ENCODE assay signal across 17 cellular contexts in the genomic region with DNA sequence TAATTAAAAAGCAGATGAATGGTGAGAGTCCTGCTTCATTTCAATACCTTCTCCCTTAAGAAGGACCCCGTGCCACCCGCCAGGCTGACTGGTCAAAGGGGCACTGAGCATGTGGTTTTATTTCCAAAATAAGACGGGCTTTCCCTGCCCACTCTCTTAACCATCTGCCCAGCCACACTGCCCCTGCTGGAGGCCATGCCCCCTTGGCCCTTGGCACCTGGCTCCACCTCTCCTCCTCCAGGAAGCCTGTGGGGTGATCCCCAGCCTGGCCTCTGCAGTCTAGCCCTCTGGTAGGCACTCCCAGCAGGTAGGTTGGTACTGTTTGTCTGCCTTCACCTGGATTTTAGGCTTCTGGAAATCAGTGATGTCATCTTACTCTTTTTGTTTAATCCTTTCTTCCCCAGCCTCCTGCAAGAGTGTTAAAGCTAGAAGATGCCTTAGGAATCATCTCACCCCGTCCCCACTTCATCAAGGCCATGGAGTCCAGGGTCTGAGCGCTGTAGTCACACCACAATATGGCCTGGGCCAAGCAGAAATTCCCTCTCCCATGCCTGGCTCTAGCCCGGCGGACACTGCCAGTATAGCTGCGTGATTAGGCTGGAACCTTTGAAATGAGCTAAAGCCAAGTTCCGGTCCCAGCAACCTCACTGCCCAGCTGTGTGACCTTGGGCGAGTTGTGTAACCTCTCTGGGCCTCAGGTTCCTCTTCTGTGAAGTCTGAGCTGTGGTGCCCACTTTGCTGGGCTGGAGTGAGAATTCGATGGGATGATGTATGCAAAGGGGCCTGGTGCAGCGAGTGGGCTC.
A peak's percentile ranks its signal among the peaks of the same experiment; 100 is the strongest.
DNase-seq lines count a peak whose midpoint lies in the region; ATAC-seq and TF ChIP-seq lines count a peak whose summit lies in the region.
"Had no signal": no experiment of that assay in that cellular context is flagged by ENCODE, and none has a peak within 500 bp of the region (broad histone marks: within the 10 kb centered on the region; RNA-seq: fewer than 3 reads in every experiment).

No MANE protein-coding gene starts in this region.

- ATAC-seq in left cardiac atrium: no peak
- ATAC-seq in HG02571 (IDR thresholded peaks at IDR 0.05; ENCODE audit: unreplicated experiment): no peak
- ATAC-seq in GM18861 (IDR thresholded peaks at IDR 0.05; ENCODE audit: unreplicated experiment): no peak
- ATAC-seq: activated CD8-positive, alpha-beta T cell treated with anti-CD3 and anti-CD28 coated beads for 36 hours had no signal

- peaks cover 78% of the 10 kb centered on the region for H3K4me1 Mint-ChIP-seq in neural crest cell
- H3K4me1 Mint-ChIP-seq: CD8-positive, alpha-beta memory T cell had no signal

- H3K9me3 Mint-ChIP-seq in neural crest cell: no peaks in the 10 kb centered on the region
- H3K9me3 Mint-ChIP-seq: activated CD8-positive, alpha-beta T cell treated with anti-CD3 and anti-CD28 coated beads for 36 hours; CD8-positive, alpha-beta memory T cell had no signal

- no peak overlapping the region for H3K27ac Mint-ChIP-seq in neural crest cell (ENCODE audit: unreplicated experiment)
- H3K27ac Mint-ChIP-seq: activated CD8-positive, alpha-beta T cell treated with anti-CD3 and anti-CD28 coated beads for 36 hours had no signal

- TF ChIP-seq CTCF in cardiac muscle cell (IDR thresholded peaks at IDR 0.05; ENCODE audit: low read depth, low read length): no peak
- no peak for TF ChIP-seq CTCF in neural crest cell (conservative IDR thresholded peaks at IDR 0.05)

- H3K27me3 ChIP-seq in cardiac muscle cell (no peaks in the 10 kb centered on the region), duodenal mucosa (ENCODE audit: control insufficient read depth in 1 of 2, insufficient read depth in 2 of 2, low read length in 2 of 2) (no peaks in the 10 kb centered on the region)

- H3K4me1 ChIP-seq in cardiac muscle cell (ENCODE audit: low read depth) (peaks cover 72% of the 10 kb centered on the region), duodenal mucosa (ENCODE audit: control insufficient read depth in 1 of 2, insufficient read depth in 2 of 2, low read length in 2 of 2) (peaks cover 65 to 73% of the 10 kb centered on the region in 2 donors)

- no peaks in the 10 kb centered on the region for H3K27me3 Mint-ChIP-seq in neural crest cell (ENCODE audit: low read depth)
- H3K27me3 Mint-ChIP-seq: activated CD8-positive, alpha-beta T cell treated with anti-CD3 and anti-CD28 coated beads for 36 hours; CD8-positive, alpha-beta memory T cell had no signal

- no peak overlapping the region for H3K9ac ChIP-seq in duodenal mucosa (ENCODE audit: low read depth in 1 of 2, low read length in 2 of 2)

- no peaks in the 10 kb centered on the region for H3K36me3 Mint-ChIP-seq in neural crest cell (ENCODE audit: low read depth)

- peak overlapping the region; percentile 95 for H3K27ac ChIP-seq in cardiac muscle cell
- H3K27ac ChIP-seq in duodenal mucosa (ENCODE audit: low read depth, low read length): peak overlapping the region; percentile 37
- H3K27ac ChIP-seq: PC-9 had no signal

- H3K36me3 ChIP-seq in cardiac muscle cell (no peaks in the 10 kb centered on the region), duodenal mucosa (ENCODE audit: control insufficient read depth in 1 of 2, insufficient read depth in 2 of 2, low read length in 2 of 2) (peaks cover 0 to 16% of the 10 kb centered on the region in 2 donors)

- no peak overlapping the region for H3K4me3 ChIP-seq in cardiac muscle cell
- H3K4me3 ChIP-seq in duodenal mucosa (ENCODE audit: low read depth in 1 of 2, low read length in 2 of 2): no peak overlapping the region
- H3K4me3 ChIP-seq: PC-9 had no signal

- no peaks in the 10 kb centered on the region for H3K9me3 ChIP-seq in cardiac muscle cell (ENCODE audit: low read depth)
- no peaks in the 10 kb centered on the region for H3K9me3 ChIP-seq in duodenal mucosa (ENCODE audit: control insufficient read depth in 1 of 2, low read length in 2 of 2)

- no peak for DNase-seq in cardiac muscle cell (ENCODE audit: low read depth in 1 of 2, low spot score in 1 of 2)
- no peak for DNase-seq in left cardiac atrium
- no peak for DNase-seq in neural crest cell (ENCODE audit: low read depth, low spot score)
- DNase-seq in amygdala (lab: John Stamatoyannopoulos, UW): no peak
- DNase-seq in cerebellum (ENCODE audit: low spot score): no peak
- DNase-seq: activated CD8-positive, alpha-beta T cell treated with anti-CD3 and anti-CD28 coated beads for 36 hours; CD8-positive, alpha-beta memory T cell; effector CD8-positive, alpha-beta T cell; KG1; mammary epithelial cell; NCI-H1436; nucleus accumbens; PC-9; stimulated activated naive CD4-positive, alpha-beta T cell treated with Interleukin-2 at 50 U/mL for 16 hours had no signal

- H3K4me3 Mint-ChIP-seq in neural crest cell: peak overlapping the region; percentile 21
- H3K4me3 Mint-ChIP-seq: activated CD8-positive, alpha-beta T cell treated with anti-CD3 and anti-CD28 coated beads for 36 hours; CD8-positive, alpha-beta memory T cell had no signal

- intact Hi-C loops in left cardiac atrium (cut with DNase I): loop anchor here in 1 of 2 donors (5.0 kb wide), 1 partner anchor 115 kb away; no protein-coding TSS in a partner anchor
